Comparison of ENCODE assay signal across 23 cellular contexts in genomic region chr7:140015471-140015970, GRCh38. TPM values are rescaled to one million over a fixed set of nuclear protein-coding genes. Genes with fewer than 3 reads are reported as not detected.
"Had no signal": no experiment of that assay in that cellular context is flagged by ENCODE, and none has a peak within 500 bp of the region (broad histone marks: within the 10 kb centered on the region; RNA-seq: fewer than 3 reads in every experiment).

No MANE protein-coding gene starts in this region.

- ATAC-seq: HepG2, SK-N-SH treated with all-trans-retinoic acid at 6 μM for 48 hours had no signal

- H3K4me1 ChIP-seq: SJCRH30 had no signal

- H3K9me3 ChIP-seq: MG63, SJCRH30 had no signal

- H3K27me3 ChIP-seq: MG63 had no signal

- H3K36me3 ChIP-seq: MG63, SJCRH30 had no signal

- DNase-seq: IMR-90, Karpas-422, KG1, MG63, NCI-H1092, NCI-H1105 treated with DMSO at 0.1 percent for 48 hours, NCI-H1417 treated with DMSO at 0.1 percent for 48 hours, NCI-H146, NCI-H1694 treated with DMSO at 0.1 percent for 48 hours, NCI-H1930, NCI-H2081 treated with DMSO at 0.1 percent for 48 hours, NCI-H2171, NCI-H226, NCI-H446, NCI-H510A, NCI-H524 treated with DMSO at 0.1 percent for 48 hours, NCI-H69, NCI-H774, RPMI8226, SHP77 treated with DMSO at 0.1 percent for 48 hours, SJCRH30 had no signal

- H3K4me3 ChIP-seq: MG63, SJCRH30 had no signal

- H3K27ac ChIP-seq: SJCRH30 had no signal

RNA-seq across cellular contexts. Expression of gene PARP12, which starts 47.2 kb away (rescaled TPM):
- total RNA-seq: SJCRH30 had no signal
